In genomic region chr15:61037031-61037430, GRCh38 we compare ENCODE assay signal across 28 cellular contexts.
DNase-seq lines count a peak whose midpoint lies in the region; ATAC-seq, FAIRE-seq and TF ChIP-seq lines count a peak whose summit lies in the region.
"Had no signal": no experiment of that assay in that cellular context is flagged by ENCODE, and none has a peak within 500 bp of the region (broad histone marks: within the 10 kb centered on the region; RNA-seq: fewer than 3 reads in every experiment).

No MANE protein-coding gene starts in this region.

- H3K4me1 Mint-ChIP-seq in astrocyte (ENCODE audit: low read depth, unreplicated experiment) (peaks cover 8% of the 10 kb centered on the region), neural progenitor cell (peaks cover 4% of the 10 kb centered on the region)
- H3K4me1 Mint-ChIP-seq: activated CD4-positive, alpha-beta T cell treated with anti-CD3 and anti-CD28 coated beads for 36 hours; activated naive CD8-positive, alpha-beta T cell treated with anti-CD3 and anti-CD28 coated beads, Interleukin-2, amount 10 ng/mL, durations not matched to agents 7 days and 5 days had no signal

- H3K36me3 Mint-ChIP-seq in astrocyte (ENCODE audit: low read depth, unreplicated experiment) (no peaks in the 10 kb centered on the region), neural progenitor cell (no peaks in the 10 kb centered on the region)
- H3K36me3 Mint-ChIP-seq: activated naive CD8-positive, alpha-beta T cell treated with anti-CD3 and anti-CD28 coated beads, Interleukin-2, amount 10 ng/mL, durations not matched to agents 7 days and 5 days had no signal

- H3K4me3 ChIP-seq in astrocyte (ENCODE audit: insufficient read depth, low read depth, low read length) (no peak overlapping the region), fibroblast of mammary gland (ENCODE audit: control insufficient read depth, low read depth, low read length) (no peak overlapping the region), psoas muscle (no peak overlapping the region), neural progenitor cell (no peak overlapping the region)
- H3K4me3 ChIP-seq: body of pancreas, gastrocnemius medialis, upper lobe of left lung had no signal

- WGBS in psoas muscle, 3 donors = 81 to 92% (median 86%) methylated on average over 3 of the region's 3 CpGs

- H3K27me3 ChIP-seq in astrocyte (ENCODE audit: insufficient read depth, low read length) = no peaks in the 10 kb centered on the region
- H3K27me3 ChIP-seq in psoas muscle (ENCODE audit: insufficient read depth in 3 of 3, low read length in 2 of 3) = no peaks in the 10 kb centered on the region
- H3K27me3 ChIP-seq in neural progenitor cell = no peaks in the 10 kb centered on the region
- H3K27me3 ChIP-seq: body of pancreas, gastrocnemius medialis, upper lobe of left lung had no signal

- H3K79me2 ChIP-seq in astrocyte (ENCODE audit: insufficient read depth, low read length) (no peaks in the 10 kb centered on the region), neural progenitor cell (ENCODE audit: low read depth) (no peaks in the 10 kb centered on the region)

- H3K36me3 ChIP-seq in astrocyte (ENCODE audit: insufficient read depth, low read length) = no peaks in the 10 kb centered on the region
- no peaks in the 10 kb centered on the region for H3K36me3 ChIP-seq in psoas muscle (ENCODE audit: insufficient read depth in 1 of 2, low read depth in 1 of 2)
- no peaks in the 10 kb centered on the region for H3K36me3 ChIP-seq in neural progenitor cell
- H3K36me3 ChIP-seq: gastrocnemius medialis, upper lobe of left lung had no signal

- peak; percentile 50 for FAIRE-seq in astrocyte (lab: Jason Lieb, UNC)
- FAIRE-seq: GM12892 had no signal

- DNase-seq in AG20443 (ENCODE audit: low spot score) (peak; percentile 61), astrocyte (ENCODE audit: low read depth) (peak; percentile 86), fibroblast of mammary gland (ENCODE audit: low read depth) (peak; percentile 55), psoas muscle (no peak), G401 (ENCODE audit: low spot score) (no peak), neural progenitor cell (ENCODE audit: low spot score) (no peak)
- DNase-seq in activated CD4-positive, alpha-beta T cell treated with anti-CD3 and anti-CD28 coated beads, Interleukin-2, amount 50 U/mL, for 48 hours = no peak
- DNase-seq: activated CD4-positive, alpha-beta T cell treated with anti-CD3 and anti-CD28 coated beads for 36 hours; activated CD8-positive, alpha-beta memory T cell treated with anti-CD3 and anti-CD28 coated beads for 24 hours; activated effector memory CD4-positive, alpha-beta T cell treated with Interleukin-2 at 50 U/mL for 16 hours; activated naive CD8-positive, alpha-beta T cell treated with anti-CD3 and anti-CD28 coated beads, Interleukin-2, amount 10 ng/mL, durations not matched to agents 7 days and 5 days; body of pancreas; effector CD8-positive, alpha-beta T cell; erythroblast; gastrocnemius medialis; GOT3; left colon; NCI-H1092 treated with DMSO at 0.1 percent for 48 hours; NCI-H187; NCI-H2171 treated with DMSO at 0.1 percent for 48 hours; NCI-H524; PC-3; retina; stimulated activated CD4-positive, alpha-beta T cell treated with anti-CD3 and anti-CD28 coated beads, Interleukin-2, amount 100 ng/mL, for 48 hours; upper lobe of left lung had no signal

- TF ChIP-seq CTCF in astrocyte (IDR thresholded peaks at IDR 0.05; ENCODE audit: insufficient read depth, low read depth, low read length) (no peak), fibroblast of mammary gland (conservative IDR thresholded peaks at IDR 0.05; ENCODE audit: control insufficient read depth, insufficient read depth, low read depth, low read length) (no peak), psoas muscle (IDR thresholded peaks at IDR 0.05) (no peak), neural progenitor cell (IDR thresholded peaks at IDR 0.05) (no peak)

- H3K4me2 ChIP-seq in astrocyte (ENCODE audit: low read length) = peak overlapping the region; percentile 10
- no peak overlapping the region for H3K4me2 ChIP-seq in neural progenitor cell

- H2AFZ ChIP-seq in astrocyte (ENCODE audit: low read depth, low read length) (no peak overlapping the region), neural progenitor cell (replicated peaks) (no peak overlapping the region)

- H3K9ac ChIP-seq in astrocyte (ENCODE audit: low read length) (no peak overlapping the region), neural progenitor cell (no peak overlapping the region)

- intact Hi-C loops in psoas muscle (cut with DNase I) = no loop called here

- H3K27ac ChIP-seq in astrocyte (ENCODE audit: low read depth, low read length) (no peak overlapping the region), psoas muscle (peak overlapping the region; percentile 20), neural progenitor cell (no peak overlapping the region)
- H3K27ac ChIP-seq: body of pancreas, upper lobe of left lung had no signal

- no peaks in the 10 kb centered on the region for H3K9me3 ChIP-seq in astrocyte (ENCODE audit: insufficient read depth, low read depth, low read length)
- no peaks in the 10 kb centered on the region for H3K9me3 ChIP-seq in psoas muscle
- no peaks in the 10 kb centered on the region for H3K9me3 ChIP-seq in neural progenitor cell (ENCODE audit: low read depth)
- H3K9me3 ChIP-seq: body of pancreas, gastrocnemius medialis, upper lobe of left lung had no signal

- H3K4me1 ChIP-seq in astrocyte (ENCODE audit: insufficient read depth, low read length) = peaks cover 11% of the 10 kb centered on the region
- H3K4me1 ChIP-seq in psoas muscle = peaks cover 43% of the 10 kb centered on the region
- H3K4me1 ChIP-seq in neural progenitor cell = peaks cover 19% of the 10 kb centered on the region

- H4K20me1 ChIP-seq in astrocyte (ENCODE audit: insufficient read depth, low read length) = no peaks in the 10 kb centered on the region
- H4K20me1 ChIP-seq in neural progenitor cell (ENCODE audit: low read depth) = peaks cover 4% of the 10 kb centered on the region

- H3K4me3 Mint-ChIP-seq in astrocyte (ENCODE audit: unreplicated experiment) (no peak overlapping the region), neural progenitor cell (no peak overlapping the region)
- H3K4me3 Mint-ChIP-seq: activated CD4-positive, alpha-beta T cell treated with anti-CD3 and anti-CD28 coated beads for 36 hours; activated naive CD8-positive, alpha-beta T cell treated with anti-CD3 and anti-CD28 coated beads, Interleukin-2, amount 10 ng/mL, durations not matched to agents 7 days and 5 days; T-helper 2 cell treated with Interferon-gamma antibody and Interleukin-4, amounts not matched to agents 5 μg/mL and 100 μg/mL, for 36 hours had no signal

- ATAC-seq in psoas muscle = no peak
- no peak for ATAC-seq in GM19395 (IDR thresholded peaks at IDR 0.05; ENCODE audit: unreplicated experiment)
- ATAC-seq: activated CD4-positive, alpha-beta T cell treated with anti-CD3 and anti-CD28 coated beads for 36 hours; body of pancreas; gastrocnemius medialis; left colon; PC-3 had no signal

- H3K27me3 Mint-ChIP-seq in astrocyte (ENCODE audit: low read depth, unreplicated experiment) (no peaks in the 10 kb centered on the region), neural progenitor cell (ENCODE audit: insufficient read depth, low read depth) (no peaks in the 10 kb centered on the region)

- no peaks in the 10 kb centered on the region for H3K9me3 Mint-ChIP-seq in astrocyte (ENCODE audit: unreplicated experiment)
- H3K9me3 Mint-ChIP-seq in neural progenitor cell = no peaks in the 10 kb centered on the region
- H3K9me3 Mint-ChIP-seq: activated naive CD8-positive, alpha-beta T cell treated with anti-CD3 and anti-CD28 coated beads, Interleukin-2, amount 10 ng/mL, durations not matched to agents 7 days and 5 days; T-helper 2 cell treated with Interferon-gamma antibody and Interleukin-4, amounts not matched to agents 5 μg/mL and 100 μg/mL, for 36 hours had no signal

- H3K27ac Mint-ChIP-seq in astrocyte (ENCODE audit: unreplicated experiment) = no peak overlapping the region
- no peak overlapping the region for H3K27ac Mint-ChIP-seq in neural progenitor cell
- H3K27ac Mint-ChIP-seq: activated CD4-positive, alpha-beta T cell treated with anti-CD3 and anti-CD28 coated beads for 36 hours; activated naive CD8-positive, alpha-beta T cell treated with anti-CD3 and anti-CD28 coated beads, Interleukin-2, amount 10 ng/mL, durations not matched to agents 7 days and 5 days; T-helper 2 cell treated with Interferon-gamma antibody and Interleukin-4, amounts not matched to agents 5 μg/mL and 100 μg/mL, for 36 hours had no signal

- peaks cover 5% of the 10 kb centered on the region for H3F3A ChIP-seq in neural progenitor cell (ENCODE audit: low read depth)

- in situ Hi-C loops in G401 (cut with HindIII; ENCODE audit: low sequenced_read_pairs) = no loop called here

Comparison
In these comparisons a context has a peak if more than half of its experiments do, and no peak if none do; other contexts are left out.
1. DNase-seq: peak in AG20443 (single experiment), astrocyte (single experiment) and fibroblast of mammary gland (single experiment); none in psoas muscle (0 of 2), G401 (single experiment), neural progenitor cell (single experiment) and activated CD4-positive, alpha-beta T cell treated with anti-CD3 and anti-CD28 coated beads, Interleukin-2, amount 50 U/mL, for 48 hours (0 of 2).